Comparison of ENCODE assay signal across 7 cellular contexts in the genomic region with DNA sequence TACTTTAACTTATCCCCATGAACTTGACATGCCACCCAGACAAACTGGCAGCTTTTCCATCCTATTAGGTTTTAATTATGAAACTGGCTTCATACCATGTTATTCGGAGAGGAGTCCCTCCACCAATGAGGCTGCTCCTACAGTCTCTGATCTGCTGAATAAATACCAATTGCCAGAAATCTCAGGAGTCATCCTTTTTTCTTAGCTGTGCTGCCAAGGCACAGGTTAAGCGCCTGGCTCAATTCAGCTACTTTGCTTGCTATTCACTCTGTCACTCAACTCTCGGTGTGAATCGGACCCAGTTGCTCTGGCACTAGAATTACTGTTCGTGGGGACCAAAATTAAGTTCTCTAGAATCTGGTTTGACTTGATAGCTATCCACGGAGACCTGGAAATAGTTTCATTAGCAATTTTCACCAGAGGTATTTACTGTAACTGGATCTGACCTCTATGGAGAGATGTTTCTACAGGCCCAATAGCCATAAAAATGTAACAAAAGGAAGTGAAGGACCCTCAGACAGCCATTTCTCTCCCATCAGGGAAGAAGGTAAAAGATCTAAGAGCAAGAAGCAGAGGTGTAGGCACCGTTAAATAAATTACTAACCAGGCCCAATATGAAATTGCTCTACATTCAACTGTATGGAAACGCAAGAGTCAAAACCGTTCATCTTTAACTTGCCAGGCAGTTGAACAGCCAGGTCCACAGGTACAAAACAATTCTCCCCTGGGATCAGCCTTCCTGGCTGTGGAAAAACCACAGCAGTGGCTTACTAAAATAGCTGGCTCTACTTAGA. TPM values are rescaled to one million over a fixed set of nuclear protein-coding genes. Genes with fewer than 3 reads are reported as not detected.
DNase-seq lines count a peak whose midpoint lies in the region; ATAC-seq and TF ChIP-seq lines count a peak whose summit lies in the region.

No MANE protein-coding gene starts in this region.

- no peak for TF ChIP-seq CTCF in fibroblast of the aortic adventitia (IDR thresholded peaks at IDR 0.05; ENCODE audit: insufficient read depth, low read length)

- peak overlapping the region; percentile 100 for H3K27ac Mint-ChIP-seq in T-helper 2 cell treated with Interferon-gamma antibody and Interleukin-4, amounts not matched to agents 5 μg/mL and 100 μg/mL, for 36 hours
- peak overlapping the region; percentile 100 for H3K27ac Mint-ChIP-seq in stimulated activated effector memory CD8-positive, alpha-beta T cell treated with anti-CD3 and anti-CD28 coated beads, Interleukin-12 subunit alpha, Interleukin-12 subunit beta, amount 100 ng/mL, for 72 hours

- peak overlapping the region; percentile 95 for H3K4me3 Mint-ChIP-seq in T-helper 2 cell treated with Interferon-gamma antibody and Interleukin-4, amounts not matched to agents 5 μg/mL and 100 μg/mL, for 36 hours
- peak overlapping the region; percentile 95 for H3K4me3 Mint-ChIP-seq in stimulated activated effector memory CD8-positive, alpha-beta T cell treated with anti-CD3 and anti-CD28 coated beads, Interleukin-12 subunit alpha, Interleukin-12 subunit beta, amount 100 ng/mL, for 72 hours

- H3K27me3 Mint-ChIP-seq in T-helper 2 cell treated with Interferon-gamma antibody and Interleukin-4, amounts not matched to agents 5 μg/mL and 100 μg/mL, for 36 hours (ENCODE audit: low read depth), result no peaks in the 10 kb centered on the region

- no peaks in the 10 kb centered on the region for H3K9me3 Mint-ChIP-seq in T-helper 2 cell treated with Interferon-gamma antibody and Interleukin-4, amounts not matched to agents 5 μg/mL and 100 μg/mL, for 36 hours
- H3K9me3 Mint-ChIP-seq in stimulated activated effector memory CD8-positive, alpha-beta T cell treated with anti-CD3 and anti-CD28 coated beads, Interleukin-12 subunit alpha, Interleukin-12 subunit beta, amount 100 ng/mL, for 72 hours, result no peaks in the 10 kb centered on the region

- peak; percentile 75 for DNase-seq in HT-29 (ENCODE audit: low spot score)
- no peak for DNase-seq in T-helper 2 cell treated with Interferon-gamma antibody and Interleukin-4, amounts not matched to agents 5 μg/mL and 100 μg/mL, for 36 hours (ENCODE audit: low spot score)
- DNase-seq in fibroblast of the aortic adventitia (ENCODE audit: low read depth), result peak; percentile 43
- no peak for DNase-seq in stimulated activated effector memory CD8-positive, alpha-beta T cell treated with anti-CD3 and anti-CD28 coated beads, Interleukin-12 subunit alpha, Interleukin-12 subunit beta, amount 100 ng/mL, for 72 hours (ENCODE audit: low spot score in 2 of 2)
- no peak for DNase-seq in germinal center (ENCODE audit: low spot score)
- DNase-seq in AG20443 (ENCODE audit: low spot score), result no peak

- TF ChIP-seq POLR2A in GM18505 (IDR thresholded peaks at IDR 0.05; ENCODE audit: borderline replicate concordance, extremely low read depth, insufficient read depth, insufficient read length), result no peak

- H3K4me1 Mint-ChIP-seq in T-helper 2 cell treated with Interferon-gamma antibody and Interleukin-4, amounts not matched to agents 5 μg/mL and 100 μg/mL, for 36 hours (ENCODE audit: low read depth), result peaks cover 47% of the 10 kb centered on the region
- H3K4me1 Mint-ChIP-seq in stimulated activated effector memory CD8-positive, alpha-beta T cell treated with anti-CD3 and anti-CD28 coated beads, Interleukin-12 subunit alpha, Interleukin-12 subunit beta, amount 100 ng/mL, for 72 hours, result peaks cover 51% of the 10 kb centered on the region

- H3K36me3 Mint-ChIP-seq in T-helper 2 cell treated with Interferon-gamma antibody and Interleukin-4, amounts not matched to agents 5 μg/mL and 100 μg/mL, for 36 hours (ENCODE audit: low read depth), result peaks cover 58% of the 10 kb centered on the region
- H3K36me3 Mint-ChIP-seq in stimulated activated effector memory CD8-positive, alpha-beta T cell treated with anti-CD3 and anti-CD28 coated beads, Interleukin-12 subunit alpha, Interleukin-12 subunit beta, amount 100 ng/mL, for 72 hours, result peaks cover 68% of the 10 kb centered on the region

- peak overlapping the region; percentile 1 for H3K4me3 ChIP-seq in fibroblast of the aortic adventitia (ENCODE audit: low read depth, low read length)

- ATAC-seq in stimulated activated effector memory CD8-positive, alpha-beta T cell treated with anti-CD3 and anti-CD28 coated beads, Interleukin-12 subunit alpha, Interleukin-12 subunit beta, amount 100 ng/mL, for 72 hours, result no peak
- ATAC-seq in GM18505 (IDR thresholded peaks at IDR 0.05; ENCODE audit: unreplicated experiment), result no peak

RNA-seq across cellular contexts. Expression of gene ZC3H4, which starts 5.4 kb away (rescaled TPM):
- total RNA-seq in HT-29 (2014; rRNA removed; shearing (Covaris generic)), result 27.5 and 36.7 TPM in 2 replicates
- total RNA-seq in fibroblast of the aortic adventitia (ENCODE audit: low replicate concordance), result 20.4 and 24.0 TPM in 2 replicates

RNA-seq across cellular contexts. Expression of gene SAE1, which starts 22.5 kb away (rescaled TPM):
- 220 and 231 TPM in 2 replicates for total RNA-seq in HT-29 (2014; rRNA removed; shearing (Covaris generic))
- 70.2 and 140 TPM in 2 replicates for total RNA-seq in fibroblast of the aortic adventitia (ENCODE audit: low replicate concordance)

RNA-seq across cellular contexts. Expression of gene TMEM160, which starts 59.7 kb away (rescaled TPM):
- 261 and 277 TPM in 2 replicates for total RNA-seq in HT-29 (2014; rRNA removed; shearing (Covaris generic))
- 21.0 and 43.1 TPM in 2 replicates for total RNA-seq in fibroblast of the aortic adventitia (ENCODE audit: low replicate concordance)

Comparison
In these comparisons a context has a peak if more than half of its experiments do, and no peak if none do; other contexts are left out.
1. DNase-seq: peak in HT-29 (single experiment) and fibroblast of the aortic adventitia (single experiment); none in T-helper 2 cell treated with Interferon-gamma antibody and Interleukin-4, amounts not matched to agents 5 μg/mL and 100 μg/mL, for 36 hours (single experiment), stimulated activated effector memory CD8-positive, alpha-beta T cell treated with anti-CD3 and anti-CD28 coated beads, Interleukin-12 subunit alpha, Interleukin-12 subunit beta, amount 100 ng/mL, for 72 hours (0 of 2), germinal center (single experiment) and AG20443 (single experiment).